In genomic region chr13:42525035-42525504, GRCh38 we compare ENCODE assay signal across 1 cellular context.
TF ChIP-seq lines count a peak whose summit lies in the region.

No MANE protein-coding gene starts in this region.

TF ChIP-seq in GM12878, 131 proteins besides CTCF, POLR2A, EP300 and RAD21 (continued from another document):
- TF ChIP-seq ZBTB33 (IDR thresholded peaks at IDR 0.05) = no peak
- no peak for TF ChIP-seq SMC3 (IDR thresholded peaks at IDR 0.05; ENCODE audit: borderline replicate concordance, low read length)
- no peak for TF ChIP-seq ZBTB11 (CRISPR knock-in tag; IDR thresholded peaks at IDR 0.05)
- TF ChIP-seq PAX8 (IDR thresholded peaks at IDR 0.05) = no peak
TF ChIP-seq in GM12878: peak in this region for 0.
